ENCODE assay signal across 22 cellular contexts in the genomic region with DNA sequence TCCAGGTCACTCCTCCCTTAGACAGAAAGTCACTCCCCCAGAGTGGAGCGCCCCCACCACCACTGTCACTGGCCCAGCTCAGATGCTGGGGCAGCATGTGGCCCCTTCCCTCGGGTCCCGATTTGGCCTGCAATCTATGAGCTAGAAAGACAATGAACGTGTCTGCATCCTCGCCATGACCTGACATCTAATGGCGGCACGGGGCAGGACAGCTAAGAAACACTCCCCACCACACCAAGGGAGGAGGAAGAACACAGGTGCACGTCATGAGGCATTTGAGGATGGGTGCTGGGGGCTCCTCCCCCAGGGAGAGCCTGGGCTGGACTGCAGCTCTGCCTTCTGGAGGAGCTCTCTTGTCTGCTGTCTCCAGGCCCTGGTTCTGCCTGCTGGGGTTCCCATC. TPM values are rescaled to one million over a fixed set of nuclear protein-coding genes. Genes with fewer than 3 reads are reported as not detected.
DNase-seq lines count a peak whose midpoint lies in the region; ATAC-seq, FAIRE-seq and TF ChIP-seq lines count a peak whose summit lies in the region.
"Had no signal": no experiment of that assay in that cellular context is flagged by ENCODE, and none has a peak within 500 bp of the region (broad histone marks: within the 10 kb centered on the region; RNA-seq: fewer than 3 reads in every experiment).

No MANE protein-coding gene starts in this region.

- peak; percentile 27 to 32 for ATAC-seq in natural killer cell treated with Interleukin-12 subunit alpha and Interleukin-12 subunit beta and Interleukin-15 and Interleukin-18, amount 100 ng/mL, for 72 hours
- ATAC-seq in natural killer cell = no peak
- ATAC-seq in GM19328 (IDR thresholded peaks at IDR 0.05; ENCODE audit: unreplicated experiment) = no peak
- ATAC-seq in activated T-helper 17 cell treated with anti-CD3 and anti-CD28 coated beads, Interleukin-2, amount 50 U/mL, for 72 hours (replicated peaks) = no peak
- ATAC-seq: GM12878 had no signal

- H3K27me3 ChIP-seq in astrocyte (ENCODE audit: insufficient read depth, low read length) (peaks cover 2% of the 10 kb centered on the region), neural progenitor cell (peaks cover 4% of the 10 kb centered on the region)

- H4K20me1 ChIP-seq in astrocyte (ENCODE audit: insufficient read depth, low read length) (no peaks in the 10 kb centered on the region), neural progenitor cell (ENCODE audit: low read depth) (no peaks in the 10 kb centered on the region)
- H4K20me1 ChIP-seq: BLaER1 treated with 17β-estradiol and CSF1 and Interleukin-3, amounts not matched to agents 10 nM and 100 nM had no signal

- H3K4me1 ChIP-seq in astrocyte (ENCODE audit: insufficient read depth, low read length) (no peaks in the 10 kb centered on the region), neural progenitor cell (peaks cover 15% of the 10 kb centered on the region)

- H3K27ac ChIP-seq in astrocyte (ENCODE audit: low read depth, low read length) = no peak overlapping the region
- no peak overlapping the region for H3K27ac ChIP-seq in neural progenitor cell
- H3K27ac ChIP-seq: BLaER1 treated with 17β-estradiol and CSF1 and Interleukin-3, amounts not matched to agents 10 nM and 100 nM had no signal

- H3K36me3 ChIP-seq in astrocyte (ENCODE audit: insufficient read depth, low read length) = no peaks in the 10 kb centered on the region
- no peaks in the 10 kb centered on the region for H3K36me3 ChIP-seq in neural progenitor cell
- H3K36me3 ChIP-seq: BLaER1 treated with 17β-estradiol and CSF1 and Interleukin-3, amounts not matched to agents 10 nM and 100 nM had no signal

- H3K79me2 ChIP-seq in astrocyte (ENCODE audit: insufficient read depth, low read length) = no peaks in the 10 kb centered on the region
- H3K79me2 ChIP-seq in neural progenitor cell (ENCODE audit: low read depth) = no peaks in the 10 kb centered on the region

- peaks cover 3% of the 10 kb centered on the region for H3F3A ChIP-seq in neural progenitor cell (ENCODE audit: low read depth)

- H2AFZ ChIP-seq in astrocyte (ENCODE audit: low read depth, low read length) = no peak overlapping the region
- H2AFZ ChIP-seq in neural progenitor cell (replicated peaks) = peak overlapping the region; percentile 34

- H3K4me2 ChIP-seq in astrocyte (ENCODE audit: low read length) (no peak overlapping the region), neural progenitor cell (no peak overlapping the region)

- H3K9ac ChIP-seq in astrocyte (ENCODE audit: low read length) (no peak overlapping the region), neural progenitor cell (no peak overlapping the region)
- H3K9ac ChIP-seq: BLaER1 treated with 17β-estradiol and CSF1 and Interleukin-3, amounts not matched to agents 10 nM and 100 nM had no signal

- no peak for DNase-seq in natural killer cell treated with Interleukin-12 subunit alpha and Interleukin-12 subunit beta and Interleukin-15 and Interleukin-18, amount 100 ng/mL, for 72 hours (ENCODE audit: low spot score)
- DNase-seq in natural killer cell = no peak
- no peak for DNase-seq in astrocyte (ENCODE audit: low read depth)
- DNase-seq in neural progenitor cell (ENCODE audit: low spot score) = no peak
- no peak for DNase-seq in NCI-H187 (lab: John Stamatoyannopoulos, UW)
- DNase-seq: CD8-positive, alpha-beta memory T cell; COR-L47; DMS 273 treated with DMSO at 0.1 percent for 48 hours; DMS53; DND-41; EL; HCEC 1CT had no signal

- no peaks in the 10 kb centered on the region for H3K9me3 Mint-ChIP-seq in natural killer cell treated with Interleukin-12 subunit alpha and Interleukin-12 subunit beta and Interleukin-15 and Interleukin-18, amount 100 ng/mL, for 72 hours
- no peaks in the 10 kb centered on the region for H3K9me3 Mint-ChIP-seq in natural killer cell
- H3K9me3 Mint-ChIP-seq in astrocyte (ENCODE audit: unreplicated experiment) = no peaks in the 10 kb centered on the region
- H3K9me3 Mint-ChIP-seq in neural progenitor cell = peaks cover 5% of the 10 kb centered on the region
- no peaks in the 10 kb centered on the region for H3K9me3 Mint-ChIP-seq in activated T-helper 17 cell treated with anti-CD3 and anti-CD28 coated beads, Interleukin-2, amount 50 U/mL, for 72 hours
- H3K9me3 Mint-ChIP-seq: CD8-positive, alpha-beta memory T cell had no signal

- H3K4me3 ChIP-seq in astrocyte (ENCODE audit: insufficient read depth, low read depth, low read length) (no peak overlapping the region), neural progenitor cell (no peak overlapping the region)
- H3K4me3 ChIP-seq: BLaER1 treated with 17β-estradiol and CSF1 and Interleukin-3, amounts not matched to agents 10 nM and 100 nM; GM12878 had no signal

- H3K9me3 ChIP-seq in astrocyte (ENCODE audit: insufficient read depth, low read depth, low read length) = no peaks in the 10 kb centered on the region
- no peaks in the 10 kb centered on the region for H3K9me3 ChIP-seq in neural progenitor cell (ENCODE audit: low read depth)
- H3K9me3 ChIP-seq: BLaER1 treated with 17β-estradiol and CSF1 and Interleukin-3, amounts not matched to agents 10 nM and 100 nM had no signal

- no peaks in the 10 kb centered on the region for H3K4me1 Mint-ChIP-seq in natural killer cell treated with Interleukin-12 subunit alpha and Interleukin-12 subunit beta and Interleukin-15 and Interleukin-18, amount 100 ng/mL, for 72 hours (ENCODE audit: low read depth in 2 of 2)
- H3K4me1 Mint-ChIP-seq in natural killer cell = no peaks in the 10 kb centered on the region
- peaks cover 12% of the 10 kb centered on the region for H3K4me1 Mint-ChIP-seq in astrocyte (ENCODE audit: low read depth, unreplicated experiment)
- H3K4me1 Mint-ChIP-seq in neural progenitor cell = peaks cover 37% of the 10 kb centered on the region
- H3K4me1 Mint-ChIP-seq in activated T-helper 17 cell treated with anti-CD3 and anti-CD28 coated beads, Interleukin-2, amount 50 U/mL, for 72 hours = no peaks in the 10 kb centered on the region
- H3K4me1 Mint-ChIP-seq: B cell; CD8-positive, alpha-beta memory T cell had no signal

- TF ChIP-seq CTCF in natural killer cell (IDR thresholded peaks at IDR 0.05) = no peak
- no peak for TF ChIP-seq CTCF in astrocyte (IDR thresholded peaks at IDR 0.05; ENCODE audit: insufficient read depth, low read depth, low read length)
- TF ChIP-seq CTCF in neural progenitor cell (IDR thresholded peaks at IDR 0.05) = no peak

- H3K27me3 Mint-ChIP-seq in natural killer cell treated with Interleukin-12 subunit alpha and Interleukin-12 subunit beta and Interleukin-15 and Interleukin-18, amount 100 ng/mL, for 72 hours = peaks cover under 1 to 11% of the 10 kb centered on the region in 2 donors
- H3K27me3 Mint-ChIP-seq in natural killer cell (ENCODE audit: low read depth in 2 of 2) = peaks cover 1 to 3% of the 10 kb centered on the region in 2 donors
- peaks cover 6% of the 10 kb centered on the region for H3K27me3 Mint-ChIP-seq in astrocyte (ENCODE audit: low read depth, unreplicated experiment)
- H3K27me3 Mint-ChIP-seq in neural progenitor cell (ENCODE audit: insufficient read depth, low read depth) = no peaks in the 10 kb centered on the region
- peaks cover 2% of the 10 kb centered on the region for H3K27me3 Mint-ChIP-seq in activated T-helper 17 cell treated with anti-CD3 and anti-CD28 coated beads, Interleukin-2, amount 50 U/mL, for 72 hours

- no peak for FAIRE-seq in astrocyte (lab: Jason Lieb, UNC)
- FAIRE-seq: GM12878, GM18507 had no signal

- intact Hi-C loops in natural killer cell (cut with micrococcal nuclease) = no loop called here

- no peak overlapping the region for H3K27ac Mint-ChIP-seq in natural killer cell treated with Interleukin-12 subunit alpha and Interleukin-12 subunit beta and Interleukin-15 and Interleukin-18, amount 100 ng/mL, for 72 hours
- H3K27ac Mint-ChIP-seq in natural killer cell (no peak overlapping the region), astrocyte (ENCODE audit: unreplicated experiment) (peak overlapping the region; percentile 20), neural progenitor cell (peak overlapping the region; percentile 96)
- no peak overlapping the region for H3K27ac Mint-ChIP-seq in activated T-helper 17 cell treated with anti-CD3 and anti-CD28 coated beads, Interleukin-2, amount 50 U/mL, for 72 hours
- H3K27ac Mint-ChIP-seq: B cell had no signal

- H3K36me3 Mint-ChIP-seq in natural killer cell treated with Interleukin-12 subunit alpha and Interleukin-12 subunit beta and Interleukin-15 and Interleukin-18, amount 100 ng/mL, for 72 hours = no peaks in the 10 kb centered on the region
- no peaks in the 10 kb centered on the region for H3K36me3 Mint-ChIP-seq in natural killer cell
- peaks cover 2% of the 10 kb centered on the region for H3K36me3 Mint-ChIP-seq in astrocyte (ENCODE audit: low read depth, unreplicated experiment)
- H3K36me3 Mint-ChIP-seq in neural progenitor cell = no peaks in the 10 kb centered on the region
- no peaks in the 10 kb centered on the region for H3K36me3 Mint-ChIP-seq in activated T-helper 17 cell treated with anti-CD3 and anti-CD28 coated beads, Interleukin-2, amount 50 U/mL, for 72 hours (ENCODE audit: low read depth)
- H3K36me3 Mint-ChIP-seq: CD8-positive, alpha-beta memory T cell had no signal

- H3K4me3 Mint-ChIP-seq in natural killer cell treated with Interleukin-12 subunit alpha and Interleukin-12 subunit beta and Interleukin-15 and Interleukin-18, amount 100 ng/mL, for 72 hours = no peak overlapping the region
- H3K4me3 Mint-ChIP-seq in natural killer cell (no peak overlapping the region), astrocyte (ENCODE audit: unreplicated experiment) (no peak overlapping the region), neural progenitor cell (no peak overlapping the region)
- H3K4me3 Mint-ChIP-seq in activated T-helper 17 cell treated with anti-CD3 and anti-CD28 coated beads, Interleukin-2, amount 50 U/mL, for 72 hours = no peak overlapping the region
- H3K4me3 Mint-ChIP-seq: B cell; CD8-positive, alpha-beta memory T cell had no signal

RNA-seq across cellular contexts. Expression of a gene that starts 8.7 kb away (rescaled TPM):
- 1 to 10 TPM in 1 of 2 donors, under 1 TPM in 1; 0.89 to 1.5 TPM for total RNA-seq in natural killer cell treated with Interleukin-12 subunit alpha and Interleukin-12 subunit beta and Interleukin-15 and Interleukin-18, amount 100 ng/mL, for 72 hours
- 1 to 10 TPM; 1.0 to 2.0 (median 1.7) TPM for total RNA-seq in natural killer cell
- total RNA-seq in astrocyte = 2.0 and 2.2 TPM in 2 replicates
- total RNA-seq in neural progenitor cell (ENCODE audit: low replicate concordance) = 3.4 and 3.7 TPM in 2 replicates
- total RNA-seq in activated T-helper 17 cell treated with anti-CD3 and anti-CD28 coated beads, Interleukin-2, amount 50 U/mL, for 72 hours = 1 to 10 TPM; 1.3 to 3.7 TPM
- total RNA-seq: A172, G401, GM12878, H4, HT-29 had no signal

Comparison
In these comparisons a context has a peak if more than half of its experiments do, and no peak if none do; other contexts are left out.
1. ATAC-seq: peak in natural killer cell treated with Interleukin-12 subunit alpha and Interleukin-12 subunit beta and Interleukin-15 and Interleukin-18, amount 100 ng/mL, for 72 hours (2 of 2); none in natural killer cell (0 of 3), GM19328 (single experiment) and activated T-helper 17 cell treated with anti-CD3 and anti-CD28 coated beads, Interleukin-2, amount 50 U/mL, for 72 hours (single experiment).
2. H3K27ac Mint-ChIP-seq: peak in astrocyte (single experiment) and neural progenitor cell (single experiment); none in natural killer cell treated with Interleukin-12 subunit alpha and Interleukin-12 subunit beta and Interleukin-15 and Interleukin-18, amount 100 ng/mL, for 72 hours (0 of 2), natural killer cell (0 of 2) and activated T-helper 17 cell treated with anti-CD3 and anti-CD28 coated beads, Interleukin-2, amount 50 U/mL, for 72 hours (single experiment).